25 cellular contexts compared by ENCODE assay signal in genomic region chr11:29268733-29269132, GRCh38.
"Had no signal": no experiment of that assay in that cellular context is flagged by ENCODE, and none has a peak within 500 bp of the region (broad histone marks: within the 10 kb centered on the region; RNA-seq: fewer than 3 reads in every experiment).

No MANE protein-coding gene starts in this region.

- H3K4me1 Mint-ChIP-seq: activated naive CD8-positive, alpha-beta T cell treated with anti-CD3 and anti-CD28 coated beads for 36 hours; stimulated activated memory B cell treated with anti-CD40 and anti-IgM and Interleukin-4, amounts not matched to agents 10 μg/mL and 1 μg/mL and 100 μg/mL, for 72 hours had no signal

- FAIRE-seq: astrocyte, colon, endothelial cell of umbilical vein, urothelium cell line had no signal

- H3K27ac ChIP-seq: sigmoid colon, transverse colon had no signal

- H3K4me2 ChIP-seq: smooth muscle cell had no signal

- ATAC-seq: activated T-cell treated with anti-CD3 and anti-CD28 coated beads, Interleukin-2, amount 50 U/mL, for 4 hours; effector memory CD8-positive, alpha-beta T cell; esophagus mucosa; left ventricle myocardium superior; stimulated activated memory B cell treated with anti-CD40 and anti-IgM and Interleukin-4, amounts not matched to agents 10 μg/mL and 1 μg/mL and 100 μg/mL, for 72 hours had no signal

- H3K4me3 Mint-ChIP-seq: activated naive CD8-positive, alpha-beta T cell treated with anti-CD3 and anti-CD28 coated beads for 36 hours; activated T-cell treated with anti-CD3 and anti-CD28 coated beads, Interleukin-2, amount 50 U/mL, for 4 hours; effector memory CD8-positive, alpha-beta T cell; stimulated activated memory B cell treated with anti-CD40 and anti-IgM and Interleukin-4, amounts not matched to agents 10 μg/mL and 1 μg/mL and 100 μg/mL, for 72 hours had no signal

- H3K9me3 Mint-ChIP-seq: stimulated activated memory B cell treated with anti-CD40 and anti-IgM and Interleukin-4, amounts not matched to agents 10 μg/mL and 1 μg/mL and 100 μg/mL, for 72 hours had no signal

- H3K9me3 ChIP-seq: sigmoid colon, transverse colon had no signal

- H3K4me1 ChIP-seq: sigmoid colon, transverse colon had no signal

- H3K27me3 Mint-ChIP-seq: activated naive CD8-positive, alpha-beta T cell treated with anti-CD3 and anti-CD28 coated beads for 36 hours; effector memory CD8-positive, alpha-beta T cell; stimulated activated memory B cell treated with anti-CD40 and anti-IgM and Interleukin-4, amounts not matched to agents 10 μg/mL and 1 μg/mL and 100 μg/mL, for 72 hours had no signal

- H3K27me3 ChIP-seq: sigmoid colon, transverse colon had no signal

- H3K36me3 Mint-ChIP-seq: activated naive CD8-positive, alpha-beta T cell treated with anti-CD3 and anti-CD28 coated beads for 36 hours; stimulated activated memory B cell treated with anti-CD40 and anti-IgM and Interleukin-4, amounts not matched to agents 10 μg/mL and 1 μg/mL and 100 μg/mL, for 72 hours had no signal

- DNase-seq: activated CD4-positive, alpha-beta T cell treated with anti-CD3 and anti-CD28 coated beads for 4 hours; activated CD4-positive, alpha-beta T cell treated with anti-CD3 and anti-CD28 coated beads, Interleukin-2, amount 50 U/mL, for 48 hours; activated CD4-positive, CD25-positive, alpha-beta regulatory T cell; activated CD8-positive, alpha-beta memory T cell treated with anti-CD3 and anti-CD28 coated beads, Interleukin-2, amount 50 U/mL, for 48 hours; activated naive CD4-positive, alpha-beta T cell treated with Interleukin-2 at 50 U/mL for 16 hours; activated naive CD8-positive, alpha-beta T cell treated with anti-CD3 and anti-CD28 coated beads for 36 hours; activated T-cell treated with anti-CD3 and anti-CD28 coated beads, Interleukin-2, amount 50 U/mL, for 4 hours; central memory CD4-positive, alpha-beta T cell; effector memory CD8-positive, alpha-beta T cell; foreskin melanocyte; hippocampal formation; kidney glomerular epithelial cell; left ventricle myocardium superior; mesenchymal stem cell; nucleus accumbens; sigmoid colon; stimulated activated CD4-positive, alpha-beta T cell treated with anti-CD3 and anti-CD28 coated beads, Interleukin-15, amount 100 ng/mL, for 24 hours; transverse colon had no signal

- H3K36me3 ChIP-seq: sigmoid colon, transverse colon had no signal

- H3K27ac Mint-ChIP-seq: activated naive CD8-positive, alpha-beta T cell treated with anti-CD3 and anti-CD28 coated beads for 36 hours; effector memory CD8-positive, alpha-beta T cell; stimulated activated memory B cell treated with anti-CD40 and anti-IgM and Interleukin-4, amounts not matched to agents 10 μg/mL and 1 μg/mL and 100 μg/mL, for 72 hours had no signal

- H3K4me3 ChIP-seq: sigmoid colon, smooth muscle cell, transverse colon had no signal
